8 cellular contexts compared by ENCODE assay signal in genomic region chr2:162318280-162319222, GRCh38. TPM values are rescaled to one million over a fixed set of nuclear protein-coding genes. Genes with fewer than 3 reads are reported as not detected.
A peak's percentile ranks its signal among the peaks of the same experiment; 100 is the strongest.
DNase-seq lines count a peak whose midpoint lies in the region; ATAC-seq, FAIRE-seq and TF ChIP-seq lines count a peak whose summit lies in the region.

Gene IFIH1, minus strand, starts transcription at chr2:162318684. Its CDS starts 377 bp downstream, at chr2:162318307.

- no peak for FAIRE-seq in astrocyte (lab: Jason Lieb, UNC)

- H3K4me3 ChIP-seq in GM12875 (ENCODE audit: low read depth, low read length) (peak within 1 kb of the TSS; percentile 61), astrocyte (ENCODE audit: insufficient read depth, low read depth, low read length) (peak within 1 kb of the TSS; percentile 74)

- peak within 1 kb of the TSS; percentile 90 for H3K27ac Mint-ChIP-seq in astrocyte (ENCODE audit: unreplicated experiment)

- peaks cover 18% of the 10 kb centered on the region for H3K4me1 Mint-ChIP-seq in astrocyte (ENCODE audit: low read depth, unreplicated experiment)

- H3K27ac ChIP-seq in astrocyte (ENCODE audit: low read depth, low read length), result peak within 1 kb of the TSS; percentile 21

- no peaks in the 10 kb centered on the region for H3K36me3 ChIP-seq in astrocyte (ENCODE audit: insufficient read depth, low read length)

- H2AFZ ChIP-seq in astrocyte (ENCODE audit: low read depth, low read length), result peak within 1 kb of the TSS; percentile 84

- TF ChIP-seq CTCF in GM12875 (IDR thresholded peaks at IDR 0.05; ENCODE audit: borderline replicate concordance, insufficient read depth, low read depth, low read length) (no peak), astrocyte (IDR thresholded peaks at IDR 0.05; ENCODE audit: insufficient read depth, low read depth, low read length) (peak; percentile 41)

- H3K9ac ChIP-seq in astrocyte (ENCODE audit: low read length), result peak within 1 kb of the TSS; percentile 76

- peak; percentile 86 for ATAC-seq in HG02610 (IDR thresholded peaks at IDR 0.05; ENCODE audit: unreplicated experiment)

- H3K9me3 ChIP-seq in astrocyte (ENCODE audit: insufficient read depth, low read depth, low read length), result no peaks in the 10 kb centered on the region

- no peaks in the 10 kb centered on the region for H3K79me2 ChIP-seq in astrocyte (ENCODE audit: insufficient read depth, low read length)

- H4K20me1 ChIP-seq in astrocyte (ENCODE audit: insufficient read depth, low read length), result no peaks in the 10 kb centered on the region

- H3K9me3 Mint-ChIP-seq in astrocyte (ENCODE audit: unreplicated experiment), result no peaks in the 10 kb centered on the region

- H3K36me3 Mint-ChIP-seq in astrocyte (ENCODE audit: low read depth, unreplicated experiment), result peaks cover 4% of the 10 kb centered on the region

- peak; percentile 60 for DNase-seq in NCI-H1092 (lab: John Stamatoyannopoulos, UW)
- peak; percentile 62 for DNase-seq in T-helper 9 cell
- DNase-seq in astrocyte (ENCODE audit: low read depth), result peak; percentile 83
- peak; percentile 90 for DNase-seq in hepatic stellate cell (ENCODE audit: low spot score)
- DNase-seq in renal cortical epithelial cell (ENCODE audit: low read depth), result peak; percentile 91
- no peak for DNase-seq in NCI-H446 treated with DMSO at 0.1 percent for 48 hours (lab: John Stamatoyannopoulos, UW)

- no peaks in the 10 kb centered on the region for H3K27me3 Mint-ChIP-seq in astrocyte (ENCODE audit: low read depth, unreplicated experiment)

- peak within 1 kb of the TSS; percentile 90 for H3K4me2 ChIP-seq in astrocyte (ENCODE audit: low read length)

- peak within 1 kb of the TSS; percentile 82 for H3K4me3 Mint-ChIP-seq in astrocyte (ENCODE audit: unreplicated experiment)

- no peaks in the 10 kb centered on the region for H3K27me3 ChIP-seq in astrocyte (ENCODE audit: insufficient read depth, low read length)

- H3K4me1 ChIP-seq in astrocyte (ENCODE audit: insufficient read depth, low read length), result peaks cover 4% of the 10 kb centered on the region

RNA-seq across cellular contexts. Expression of gene IFIH1, which starts in this region (rescaled TPM):
- total RNA-seq in astrocyte, result 62.3 and 70.5 TPM in 2 replicates
- total RNA-seq in renal cortical epithelial cell, result 16.1 and 18.6 TPM in 2 replicates
